17 cellular contexts compared by ENCODE assay signal in the genomic region with DNA sequence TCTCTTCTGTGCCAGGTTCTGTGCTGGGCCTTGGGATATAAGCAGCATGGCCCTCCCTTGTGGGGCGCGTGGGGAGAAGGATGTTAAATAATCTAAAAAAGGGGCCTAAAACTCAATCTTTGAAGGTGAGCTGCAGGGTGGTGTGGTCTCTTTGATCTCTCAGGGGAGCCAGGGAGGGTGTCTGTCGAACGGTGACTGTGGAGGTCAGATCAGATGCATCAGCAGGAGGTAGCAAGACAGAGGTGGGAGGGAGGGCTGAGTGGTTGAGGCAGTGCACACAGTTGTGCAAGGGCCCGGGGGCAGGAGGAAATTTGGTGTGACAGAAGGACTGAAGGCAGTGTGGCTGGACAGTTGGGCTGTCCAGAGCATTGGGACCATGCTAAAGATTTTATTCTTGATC.
"Had no signal": no experiment of that assay in that cellular context is flagged by ENCODE, and none has a peak within 500 bp of the region (broad histone marks: within the 10 kb centered on the region; RNA-seq: fewer than 3 reads in every experiment).

No MANE protein-coding gene starts in this region.

- H3K36me3 ChIP-seq: SJCRH30 had no signal

- H3K27ac ChIP-seq: SJCRH30 had no signal

- DNase-seq: Kasumi-1, KG1, MM.1S, NCI-H1092 treated with DMSO at 0.1 percent for 48 hours, NCI-H1436, NCI-H187, NCI-H2029, NCI-H2081 treated with DMSO at 0.1 percent for 48 hours, NCI-H2171, NCI-H226, NCI-H446, NCI-H510A, NCI-H69, NCI-H774, SHP77, SJCRH30 had no signal

- H3K9me3 ChIP-seq: SJCRH30 had no signal

- H3K4me3 ChIP-seq: SJCRH30 had no signal

- ATAC-seq: SK-N-SH treated with all-trans-retinoic acid at 6 μM for 48 hours had no signal

- H3K4me1 ChIP-seq: SJCRH30 had no signal
